Comparison of ENCODE assay signal across 8 cellular contexts in genomic region chr1:211328084-211328694, GRCh38. TPM values are rescaled to one million over a fixed set of nuclear protein-coding genes. Genes with fewer than 3 reads are reported as not detected.
DNase-seq lines count a peak whose midpoint lies in the region; ATAC-seq and TF ChIP-seq lines count a peak whose summit lies in the region.

No MANE protein-coding gene starts in this region.

- H3K4me3 Mint-ChIP-seq in activated T-cell treated with anti-CD3 and anti-CD28 coated beads, Interleukin-2, amount 50 U/mL, for 72 hours: peak overlapping the region; percentile 92 to 95
- H3K4me3 Mint-ChIP-seq in WTC11 (peak overlapping the region; percentile 80), memory B cell (peak overlapping the region; percentile 96)

- H3K9me3 ChIP-seq in tibial nerve: no peaks in the 10 kb centered on the region

- WGBS in tibial nerve, 2 donors: 84 to 87% methylated on average over 11 of the region's 11 CpGs

- H3K27ac Mint-ChIP-seq in activated T-cell treated with anti-CD3 and anti-CD28 coated beads, Interleukin-2, amount 50 U/mL, for 72 hours: peak overlapping the region; percentile 90
- H3K27ac Mint-ChIP-seq in WTC11 (no peak overlapping the region), memory B cell (peak overlapping the region; percentile 98)

- POLR2A ChIA-PET in WTC11 (lab: Charles Lee): no interaction called here

- H3K4me3 ChIP-seq in tibial nerve: peak overlapping the region in 3 of 4 donors; percentile 62 to 84 (median 76)

- peaks cover 0 to 42% (median 29%) of the 10 kb centered on the region in 4 donors for H3K4me1 ChIP-seq in tibial nerve

- no peak for TF ChIP-seq POLR2A in tibial nerve (IDR thresholded peaks at IDR 0.05)

- no peaks in the 10 kb centered on the region for H3K27me3 Mint-ChIP-seq in activated T-cell treated with anti-CD3 and anti-CD28 coated beads, Interleukin-2, amount 50 U/mL, for 72 hours (ENCODE audit: low read depth)
- H3K27me3 Mint-ChIP-seq in WTC11 (ENCODE audit: low read depth) (peaks cover 17% of the 10 kb centered on the region), memory B cell (no peaks in the 10 kb centered on the region)

- peak overlapping the region in 3 of 4 donors; percentile 86 to 90 (median 89) for H3K27ac ChIP-seq in tibial nerve

- no peaks in the 10 kb centered on the region for H3K27me3 ChIP-seq in tibial nerve

- no peaks in the 10 kb centered on the region for H3K36me3 ChIP-seq in tibial nerve

- no peak for TF ChIP-seq EP300 in tibial nerve (IDR thresholded peaks at IDR 0.05)

- peaks cover 86% of the 10 kb centered on the region for H3K4me1 Mint-ChIP-seq in activated T-cell treated with anti-CD3 and anti-CD28 coated beads, Interleukin-2, amount 50 U/mL, for 72 hours (ENCODE audit: low read depth)
- H3K4me1 Mint-ChIP-seq in WTC11 (peaks cover 56% of the 10 kb centered on the region), memory B cell (peaks cover 66% of the 10 kb centered on the region)

- CTCF ChIA-PET in WTC11 (lab: Charles Lee): interaction anchor here (1.0 to 2.5 kb wide), 7 partner anchors 8 to 187 kb away, joined by 4 to 14 read pairs (median 5); partner anchors contain the start of gene RCOR3

- ATAC-seq in activated T-cell treated with anti-CD3 and anti-CD28 coated beads, Interleukin-2, amount 50 U/mL, for 72 hours (replicated peaks in 1 of 2): no peak
- ATAC-seq in WTC11: no peak
- no peak for ATAC-seq in memory B cell (ENCODE audit: low read depth)
- no peak for ATAC-seq in GM18909 (IDR thresholded peaks at IDR 0.05; ENCODE audit: poor library complexity, unreplicated experiment)
- ATAC-seq in HG03135 (IDR thresholded peaks at IDR 0.05; ENCODE audit: unreplicated experiment): no peak

- no peak for DNase-seq in activated T-cell treated with anti-CD3 and anti-CD28 coated beads, Interleukin-2, amount 50 U/mL, for 72 hours
- DNase-seq in activated T-cell treated with anti-CD3 and anti-CD28 coated beads for 4 hours: no peak
- DNase-seq in WTC11 (ENCODE audit: low spot score): no peak
- DNase-seq in memory B cell (ENCODE audit: low spot score in 2 of 2): peak in 1 of 2 donors; percentile 10
- DNase-seq in tibial nerve (ENCODE audit: low spot score in 2 of 2): no peak
- DNase-seq in cerebellar nuclear complex (lab: John Stamatoyannopoulos, UW): no peak

- no peak for TF ChIP-seq CTCF in WTC11 (IDR thresholded peaks at IDR 0.05)
- no peak for TF ChIP-seq CTCF in tibial nerve (IDR thresholded peaks at IDR 0.05)

- H3K9me3 Mint-ChIP-seq in activated T-cell treated with anti-CD3 and anti-CD28 coated beads, Interleukin-2, amount 50 U/mL, for 72 hours: no peaks in the 10 kb centered on the region
- no peaks in the 10 kb centered on the region for H3K9me3 Mint-ChIP-seq in WTC11
- no peaks in the 10 kb centered on the region for H3K9me3 Mint-ChIP-seq in memory B cell

- H3K36me3 Mint-ChIP-seq in activated T-cell treated with anti-CD3 and anti-CD28 coated beads, Interleukin-2, amount 50 U/mL, for 72 hours (ENCODE audit: insufficient read depth in 2 of 2): peaks cover 5% of the 10 kb centered on the region in 2 donors
- H3K36me3 Mint-ChIP-seq in WTC11 (no peaks in the 10 kb centered on the region), memory B cell (peaks cover 12% of the 10 kb centered on the region)

TF ChIP-seq in WTC11, 78 proteins besides CTCF, POLR2A, EP300 and RAD21:
- peak; percentile 80 for TF ChIP-seq ZNF317 (CRISPR knock-in tag; IDR thresholded peaks at IDR 0.05; ENCODE audit: borderline replicate concordance, low read depth)
- TF ChIP-seq USF2 (CRISPR knock-in tag; IDR thresholded peaks at IDR 0.05): no peak

RNA-seq across cellular contexts. Expression of gene TRAF5, which starts 1.6 kb away (rescaled TPM):
- total RNA-seq in activated T-cell treated with anti-CD3 and anti-CD28 coated beads, Interleukin-2, amount 50 U/mL, for 72 hours: 10 to 100 TPM; 28.8 to 38.6 TPM
- total RNA-seq in WTC11 (2021) (22.2 to 25.8 TPM (median 25.5 TPM) in 3 replicates), tibial nerve (10 to 100 TPM; 12.0 to 18.6 (median 15.6) TPM)
